ENCODE assay signal across 8 cellular contexts in the genomic region with DNA sequence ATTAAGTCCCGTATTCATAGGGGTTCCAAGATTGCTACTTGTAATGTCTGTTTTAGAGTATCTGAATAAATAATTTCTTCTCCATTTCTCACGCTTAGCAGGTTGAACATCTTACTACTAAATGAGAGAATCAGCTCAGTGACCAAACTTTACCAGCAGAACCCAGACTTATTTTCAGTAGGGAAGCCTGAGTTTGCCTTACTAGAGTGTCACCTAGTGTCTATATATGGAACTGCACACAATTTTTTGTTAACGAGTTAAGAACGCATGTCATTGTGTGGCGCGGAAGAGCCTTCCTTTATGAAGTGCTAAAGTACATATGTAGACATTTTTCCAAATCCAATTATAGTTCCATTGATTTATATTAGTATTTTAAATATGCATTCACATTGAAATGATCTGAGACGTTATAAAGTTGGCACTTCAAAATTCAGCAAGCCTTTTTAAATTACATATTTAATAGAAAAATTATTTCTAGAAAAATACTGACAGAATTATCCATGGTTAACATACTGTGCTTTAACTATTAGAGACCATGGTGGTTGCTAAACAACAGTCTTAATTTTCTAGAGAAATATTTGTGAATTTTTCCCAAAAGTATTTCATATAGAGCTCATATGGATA.
DNase-seq lines count a peak whose midpoint lies in the region; ATAC-seq and TF ChIP-seq lines count a peak whose summit lies in the region.

No MANE protein-coding gene starts in this region.

- intact Hi-C loops in dorsolateral prefrontal cortex (cut with DNase I): no loop called here

- H3K27me3 ChIP-seq in RWPE2 (ENCODE audit: insufficient read depth, poor library complexity, severe bottlenecking): no peaks in the 10 kb centered on the region
- peaks cover 0 to 5% (median 0%) of the 10 kb centered on the region in 45 donors for H3K27me3 ChIP-seq in dorsolateral prefrontal cortex

- no peak overlapping the region for H3K4me3 ChIP-seq in GM12875 (ENCODE audit: low read depth, low read length)
- H3K4me3 ChIP-seq in RWPE2 (ENCODE audit: severe bottlenecking): no peak overlapping the region
- no peak overlapping the region for H3K4me3 ChIP-seq in dorsolateral prefrontal cortex

- no peaks in the 10 kb centered on the region for H3K9me3 ChIP-seq in RWPE2 (ENCODE audit: severe bottlenecking)

- peak; percentile 70 for TF ChIP-seq CTCF in GM12875 (IDR thresholded peaks at IDR 0.05; ENCODE audit: borderline replicate concordance, insufficient read depth, low read depth, low read length)
- peak; percentile 98 for TF ChIP-seq CTCF in RWPE2 (IDR thresholded peaks at IDR 0.05; ENCODE audit: poor library complexity, severe bottlenecking)
- TF ChIP-seq CTCF in dorsolateral prefrontal cortex (IDR thresholded peaks at IDR 0.05 in 54 of 56, conservative IDR thresholded peaks at IDR 0.05 in 2 of 56; ENCODE audit: low read depth in 1 of 56, partially characterized antibody in 56 of 56): peak; percentile 77 to 96 (median 87)

- DNase-seq in AG08396 (ENCODE audit: low spot score) (peak; percentile 36), MV-4-11 (lab: John Stamatoyannopoulos, UW) (peak; percentile 65), RWPE2 (ENCODE audit: low spot score) (no peak), dorsolateral prefrontal cortex (no peak), middle frontal gyrus (ENCODE audit: extremely low spot score, low spot score) (peak; percentile 66), mesenteric fat pad (ENCODE audit: low spot score) (no peak)

- no peaks in the 10 kb centered on the region for H3K4me1 ChIP-seq in RWPE2 (ENCODE audit: insufficient read depth, poor library complexity, severe bottlenecking)

- ATAC-seq in HG02623 (IDR thresholded peaks at IDR 0.05; ENCODE audit: unreplicated experiment): peak; percentile 72
- peak; percentile 72 for ATAC-seq in RWPE2 (ENCODE audit: low read depth)

- no peak overlapping the region for H3K27ac ChIP-seq in RWPE2 (ENCODE audit: poor library complexity, severe bottlenecking)
- H3K27ac ChIP-seq in dorsolateral prefrontal cortex: no peak overlapping the region

- no peaks in the 10 kb centered on the region for H3K36me3 ChIP-seq in RWPE2 (ENCODE audit: low read depth)

Comparison
In these comparisons a context has a peak if more than half of its experiments do, and no peak if none do; other contexts are left out.
1. DNase-seq: peak in AG08396 (single experiment), MV-4-11 (single experiment) and middle frontal gyrus (single experiment); none in RWPE2 (single experiment), dorsolateral prefrontal cortex (0 of 10) and mesenteric fat pad (single experiment).
2. Peak in every context shown above with its lines, with median percentiles within 50 percentile points of each other: CTCF ChIP-seq.